ENCODE assay signal across 10 cellular contexts in genomic region chr1:206589206-206589605, GRCh38. TPM values are rescaled to one million over a fixed set of nuclear protein-coding genes. Genes with fewer than 3 reads are reported as not detected.
DNase-seq lines count a peak whose midpoint lies in the region; ATAC-seq and TF ChIP-seq lines count a peak whose summit lies in the region.
"Had no signal": no experiment of that assay in that cellular context is flagged by ENCODE, and none has a peak within 500 bp of the region (broad histone marks: within the 10 kb centered on the region; RNA-seq: fewer than 3 reads in every experiment).

No MANE protein-coding gene starts in this region.

- DNase-seq in AG08395 (ENCODE audit: low spot score) (peak; percentile 94), NCI-H226 (peak; percentile 77), myocyte (ENCODE audit: low read depth) (peak; percentile 91), gastrocnemius medialis (no peak), SKM-1 (lab: John Stamatoyannopoulos, UW; ENCODE audit: unreplicated experiment) (no peak), NCI-H526 treated with DMSO at 0.1 percent for 48 hours (lab: John Stamatoyannopoulos, UW) (no peak)
- DNase-seq in effector memory CD4-positive, alpha-beta T cell: no peak
- DNase-seq in effector CD4-positive, alpha-beta T cell: no peak
- DNase-seq: head of caudate nucleus; stimulated activated CD4-positive, alpha-beta T cell treated with anti-CD3 and anti-CD28 coated beads, Interleukin-4, amount 100 ng/mL, for 1 hour had no signal

- H3K36me3 ChIP-seq in effector memory CD4-positive, alpha-beta T cell (ENCODE audit: control insufficient read depth, insufficient read depth, low read length): peaks cover 69% of the 10 kb centered on the region
- H3K36me3 ChIP-seq in gastrocnemius medialis: peaks cover 0 to 75% of the 10 kb centered on the region in 2 donors

- no peaks in the 10 kb centered on the region for H3K9me3 ChIP-seq in effector memory CD4-positive, alpha-beta T cell (ENCODE audit: control insufficient read depth, low read length)
- no peaks in the 10 kb centered on the region for H3K9me3 ChIP-seq in gastrocnemius medialis

- in situ Hi-C loops in gastrocnemius medialis (cut with MboI; ENCODE audit: low sequenced_read_pairs in 4 of 4): loop anchor here in 1 of 4 donors (10.0 kb wide), 1 partner anchor 104 kb away; no protein-coding TSS in a partner anchor

- peak overlapping the region; percentile 34 for H3K27ac ChIP-seq in effector memory CD4-positive, alpha-beta T cell (ENCODE audit: insufficient read depth, low read length, poor library complexity, severe bottlenecking)
- peak overlapping the region in 1 of 4 donors; percentile 7 for H3K27ac ChIP-seq in gastrocnemius medialis

- intact Hi-C loops in gastrocnemius medialis (cut with DNase I; ENCODE audit: low total_unique reads): no loop called here

- peaks cover 23% of the 10 kb centered on the region for H3K4me1 ChIP-seq in effector memory CD4-positive, alpha-beta T cell (ENCODE audit: control insufficient read depth, insufficient read depth, low read length, poor library complexity, severe bottlenecking)
- H3K4me1 ChIP-seq in gastrocnemius medialis: peaks cover 7 to 8% of the 10 kb centered on the region in 2 donors

- no peaks in the 10 kb centered on the region for H3K27me3 ChIP-seq in effector memory CD4-positive, alpha-beta T cell (replicated peaks; ENCODE audit: control insufficient read depth, insufficient read depth, low read length, poor library complexity, severe bottlenecking)
- H3K27me3 ChIP-seq in gastrocnemius medialis: no peaks in the 10 kb centered on the region

- no peak for ATAC-seq in gastrocnemius medialis

- TF ChIP-seq POLR2A in gastrocnemius medialis (IDR thresholded peaks at IDR 0.05): no peak

- H3K4me3 ChIP-seq in effector memory CD4-positive, alpha-beta T cell (ENCODE audit: insufficient read depth, low read depth, low read length, poor library complexity, severe bottlenecking): no peak overlapping the region
- no peak overlapping the region for H3K4me3 ChIP-seq in gastrocnemius medialis

- TF ChIP-seq CTCF in gastrocnemius medialis (IDR thresholded peaks at IDR 0.05 in 4 of 5, conservative IDR thresholded peaks at IDR 0.05 in 1 of 5): no peak

RNA-seq across cellular contexts. Expression of gene EIF2D, which starts 23.1 kb away (rescaled TPM):
- 36.7 and 42.7 TPM in 2 replicates for total RNA-seq in myocyte
- 43.5 TPM for polyA plus RNA-seq in myocyte (2012)
- 10 to 100 TPM; 23.7 to 61.2 (median 38.6) TPM for total RNA-seq in gastrocnemius medialis

RNA-seq across cellular contexts. Expression of gene DYRK3, which starts 46.1 kb away (rescaled TPM):
- total RNA-seq in myocyte (11.5 and 14.9 TPM in 2 replicates), gastrocnemius medialis (1 to 10 TPM in 2 of 4 donors, under 1 TPM in 2; 0.85 to 1.8 (median 1.0) TPM)
- 7.0 TPM for polyA plus RNA-seq in myocyte (2012)

Comparison
In these comparisons a context has a peak if more than half of its experiments do, and no peak if none do; other contexts are left out.
1. DNase-seq: peak in AG08395 (single experiment), NCI-H226 (single experiment) and myocyte (single experiment); none in effector memory CD4-positive, alpha-beta T cell (0 of 3), gastrocnemius medialis (0 of 2), SKM-1 (single experiment), effector CD4-positive, alpha-beta T cell (single experiment) and NCI-H526 treated with DMSO at 0.1 percent for 48 hours (single experiment).